ENCODE assay signal across 1 cellular context in the genomic region with DNA sequence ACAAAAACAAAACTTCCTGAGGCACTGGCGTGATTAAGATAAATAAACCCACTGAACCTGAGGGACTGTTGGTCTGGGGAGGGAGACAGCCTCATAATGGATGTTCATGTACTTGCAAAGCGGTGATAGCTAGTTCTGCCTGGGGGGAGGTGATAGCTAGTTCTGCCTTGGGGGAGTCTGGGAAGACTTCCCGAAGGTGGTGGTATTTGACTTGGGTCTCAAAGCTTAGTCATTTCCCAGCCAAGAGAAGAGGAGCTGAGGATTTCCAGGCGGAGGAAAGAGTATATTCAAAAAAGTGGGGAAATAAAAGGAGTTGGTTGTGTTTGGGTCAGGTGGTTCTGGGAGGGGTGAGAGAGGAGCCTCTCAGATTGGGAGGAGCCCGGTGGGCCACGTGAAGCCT.
A peak's percentile ranks its signal among the peaks of the same experiment; 100 is the strongest.
TF ChIP-seq lines count a peak whose summit lies in the region.

No MANE protein-coding gene starts in this region.

TF ChIP-seq in K562, 482 proteins besides CTCF, POLR2A, EP300 and RAD21:
- TF ChIP-seq, protein P1, sequence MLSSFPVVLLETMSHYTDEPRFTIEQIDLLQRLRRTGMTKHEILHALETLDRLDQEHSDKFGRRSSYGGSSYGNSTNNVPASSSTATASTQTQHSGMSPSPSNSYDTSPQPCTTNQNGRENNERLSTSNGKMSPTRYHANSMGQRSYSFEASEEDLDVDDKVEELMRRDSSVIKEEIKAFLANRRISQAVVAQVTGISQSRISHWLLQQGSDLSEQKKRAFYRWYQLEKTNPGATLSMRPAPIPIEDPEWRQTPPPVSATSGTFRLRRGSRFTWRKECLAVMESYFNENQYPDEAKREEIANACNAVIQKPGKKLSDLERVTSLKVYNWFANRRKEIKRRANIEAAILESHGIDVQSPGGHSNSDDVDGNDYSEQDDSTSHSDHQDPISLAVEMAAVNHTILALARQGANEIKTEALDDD (IDR thresholded peaks at IDR 0.05) = 0 out of 2 replicates have a peak, but pooled peaks have one; percentile 17
- TF ChIP-seq ZFP36 (IDR thresholded peaks at IDR 0.05; ENCODE audit: low read depth, low read length, partially characterized antibody) (peak; percentile 75), MAFK (IDR thresholded peaks at IDR 0.05; ENCODE audit: low read length) (no peak), CBFA2T3 (IDR thresholded peaks at IDR 0.05) (peak; percentile 37)
- TF ChIP-seq, protein P2, sequence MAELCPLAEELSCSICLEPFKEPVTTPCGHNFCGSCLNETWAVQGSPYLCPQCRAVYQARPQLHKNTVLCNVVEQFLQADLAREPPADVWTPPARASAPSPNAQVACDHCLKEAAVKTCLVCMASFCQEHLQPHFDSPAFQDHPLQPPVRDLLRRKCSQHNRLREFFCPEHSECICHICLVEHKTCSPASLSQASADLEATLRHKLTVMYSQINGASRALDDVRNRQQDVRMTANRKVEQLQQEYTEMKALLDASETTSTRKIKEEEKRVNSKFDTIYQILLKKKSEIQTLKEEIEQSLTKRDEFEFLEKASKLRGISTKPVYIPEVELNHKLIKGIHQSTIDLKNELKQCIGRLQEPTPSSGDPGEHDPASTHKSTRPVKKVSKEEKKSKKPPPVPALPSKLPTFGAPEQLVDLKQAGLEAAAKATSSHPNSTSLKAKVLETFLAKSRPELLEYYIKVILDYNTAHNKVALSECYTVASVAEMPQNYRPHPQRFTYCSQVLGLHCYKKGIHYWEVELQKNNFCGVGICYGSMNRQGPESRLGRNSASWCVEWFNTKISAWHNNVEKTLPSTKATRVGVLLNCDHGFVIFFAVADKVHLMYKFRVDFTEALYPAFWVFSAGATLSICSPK (IDR thresholded peaks at IDR 0.05; ENCODE audit: borderline replicate concordance) = no peak
